ENCODE assay signal across 11 cellular contexts in the genomic region with DNA sequence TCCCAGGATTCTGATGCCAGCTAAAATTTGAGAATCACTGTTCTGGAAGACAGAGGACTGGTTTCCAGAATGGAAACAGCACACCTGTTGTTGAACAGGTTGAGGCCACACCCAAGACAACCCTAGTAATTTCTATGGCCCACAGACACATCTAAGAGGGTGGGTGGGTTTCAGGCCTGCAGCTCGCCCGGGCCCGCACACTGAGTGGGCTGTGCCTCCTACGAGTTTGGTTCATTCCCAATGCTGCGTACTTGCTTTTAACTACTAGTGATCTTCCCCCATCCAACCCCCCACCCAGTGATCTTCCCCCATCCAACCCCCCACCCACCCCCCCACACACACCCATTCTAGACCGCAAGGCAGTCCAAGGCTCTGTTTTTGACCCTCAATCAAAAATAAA. TPM values are rescaled to one million over a fixed set of nuclear protein-coding genes. Genes with fewer than 3 reads are reported as not detected.
DNase-seq lines count a peak whose midpoint lies in the region; ATAC-seq and TF ChIP-seq lines count a peak whose summit lies in the region.
"Had no signal": no experiment of that assay in that cellular context is flagged by ENCODE, and none has a peak within 500 bp of the region (broad histone marks: within the 10 kb centered on the region; RNA-seq: fewer than 3 reads in every experiment).

No MANE protein-coding gene starts in this region.

- H3K27me3 ChIP-seq in lower lobe of right lung (ENCODE audit: low read depth), result no peaks in the 10 kb centered on the region
- no peaks in the 10 kb centered on the region for H3K27me3 ChIP-seq in subcutaneous abdominal adipose tissue (ENCODE audit: control insufficient read depth in 5 of 5, insufficient read depth in 4 of 5, low read length in 5 of 5)
- H3K27me3 ChIP-seq: body of pancreas had no signal

- H3K4me1 Mint-ChIP-seq in activated CD4-positive, alpha-beta T cell treated with anti-CD3 and anti-CD28 coated beads, Interleukin-2, amount 10 ng/mL, durations not matched to agents 24 days and 14 days, result peaks cover 17% of the 10 kb centered on the region
- H3K4me1 Mint-ChIP-seq in activated T-helper 2 cell treated with anti-CD3 and anti-CD28 coated beads, Interferon-gamma antibody, Interleukin-2, Interleukin-4, amounts not matched to agents 10 μg/mL and 5 μg/mL and 100 μg/mL, durations not matched to agents 14 hours and 24 hours and 36 hours (ENCODE audit: low read depth), result peaks cover 24% of the 10 kb centered on the region

- no peak overlapping the region for H3K4me3 ChIP-seq in lower lobe of right lung
- no peak overlapping the region for H3K4me3 ChIP-seq in subcutaneous abdominal adipose tissue (ENCODE audit: low read depth in 1 of 5, low read length in 5 of 5)
- H3K4me3 ChIP-seq: body of pancreas had no signal

- H3K36me3 ChIP-seq in lower lobe of right lung (no peaks in the 10 kb centered on the region), subcutaneous abdominal adipose tissue (ENCODE audit: control insufficient read depth in 5 of 5, insufficient read depth in 5 of 5, low read length in 5 of 5) (no peaks in the 10 kb centered on the region)

- H3K9me3 ChIP-seq in lower lobe of right lung, result no peaks in the 10 kb centered on the region
- H3K9me3 ChIP-seq in subcutaneous abdominal adipose tissue (ENCODE audit: control insufficient read depth in 5 of 5, low read length in 5 of 5), result no peaks in the 10 kb centered on the region
- H3K9me3 ChIP-seq: body of pancreas had no signal

- peak overlapping the region; percentile 23 for H3K4me3 Mint-ChIP-seq in activated CD4-positive, alpha-beta T cell treated with anti-CD3 and anti-CD28 coated beads, Interleukin-2, amount 10 ng/mL, durations not matched to agents 24 days and 14 days
- H3K4me3 Mint-ChIP-seq in activated T-helper 2 cell treated with anti-CD3 and anti-CD28 coated beads, Interferon-gamma antibody, Interleukin-2, Interleukin-4, amounts not matched to agents 10 μg/mL and 5 μg/mL and 100 μg/mL, durations not matched to agents 14 hours and 24 hours and 36 hours (ENCODE audit: low read depth), result no peak overlapping the region

- H3K27ac ChIP-seq in lower lobe of right lung (peak overlapping the region; percentile 96), subcutaneous abdominal adipose tissue (ENCODE audit: low read depth, low read length) (peak overlapping the region; percentile 99)

- peaks cover 4% of the 10 kb centered on the region for H3K9me3 Mint-ChIP-seq in activated CD4-positive, alpha-beta T cell treated with anti-CD3 and anti-CD28 coated beads, Interleukin-2, amount 10 ng/mL, durations not matched to agents 24 days and 14 days
- H3K9me3 Mint-ChIP-seq in activated T-helper 2 cell treated with anti-CD3 and anti-CD28 coated beads, Interferon-gamma antibody, Interleukin-2, Interleukin-4, amounts not matched to agents 10 μg/mL and 5 μg/mL and 100 μg/mL, durations not matched to agents 14 hours and 24 hours and 36 hours, result peaks cover 5% of the 10 kb centered on the region

- H3K36me3 Mint-ChIP-seq in activated CD4-positive, alpha-beta T cell treated with anti-CD3 and anti-CD28 coated beads, Interleukin-2, amount 10 ng/mL, durations not matched to agents 24 days and 14 days (ENCODE audit: low read depth), result peaks cover 4% of the 10 kb centered on the region
- peaks cover 11% of the 10 kb centered on the region for H3K36me3 Mint-ChIP-seq in activated T-helper 2 cell treated with anti-CD3 and anti-CD28 coated beads, Interferon-gamma antibody, Interleukin-2, Interleukin-4, amounts not matched to agents 10 μg/mL and 5 μg/mL and 100 μg/mL, durations not matched to agents 14 hours and 24 hours and 36 hours (ENCODE audit: low read depth)

- no peak for ATAC-seq in lower lobe of right lung
- no peak for ATAC-seq in HG02938 (IDR thresholded peaks at IDR 0.05; ENCODE audit: unreplicated experiment)
- ATAC-seq: body of pancreas, left lobe of liver had no signal

- intact Hi-C loops in activated CD4-positive, alpha-beta T cell treated with anti-CD3 and anti-CD28 coated beads, Interleukin-2, amount 10 ng/mL, durations not matched to agents 24 days and 14 days (cut with micrococcal nuclease), result loop anchor here (5.0 kb wide), 3 partner anchors 39 to 189 kb away; no protein-coding TSS in a partner anchor
- intact Hi-C loops in activated T-helper 2 cell treated with anti-CD3 and anti-CD28 coated beads, Interferon-gamma antibody, Interleukin-2, Interleukin-4, amounts not matched to agents 10 μg/mL and 5 μg/mL and 100 μg/mL, durations not matched to agents 14 hours and 24 hours and 36 hours (cut with micrococcal nuclease), result loop anchor here (5.0 kb wide), 4 partner anchors 39 to 389 kb away; partner anchors contain the start of gene GMCL1
- intact Hi-C loops in lower lobe of right lung (cut with DNase I), result no loop called here

- H3K27me3 Mint-ChIP-seq in activated CD4-positive, alpha-beta T cell treated with anti-CD3 and anti-CD28 coated beads, Interleukin-2, amount 10 ng/mL, durations not matched to agents 24 days and 14 days, result no peaks in the 10 kb centered on the region
- no peaks in the 10 kb centered on the region for H3K27me3 Mint-ChIP-seq in activated T-helper 2 cell treated with anti-CD3 and anti-CD28 coated beads, Interferon-gamma antibody, Interleukin-2, Interleukin-4, amounts not matched to agents 10 μg/mL and 5 μg/mL and 100 μg/mL, durations not matched to agents 14 hours and 24 hours and 36 hours (ENCODE audit: low read depth)

- H3K9ac ChIP-seq in subcutaneous abdominal adipose tissue (ENCODE audit: low read length in 5 of 5), result peak overlapping the region in 2 of 5 donors; percentile 90 to 95

- peak overlapping the region; percentile 98 for H3K27ac Mint-ChIP-seq in activated CD4-positive, alpha-beta T cell treated with anti-CD3 and anti-CD28 coated beads, Interleukin-2, amount 10 ng/mL, durations not matched to agents 24 days and 14 days
- H3K27ac Mint-ChIP-seq in activated T-helper 2 cell treated with anti-CD3 and anti-CD28 coated beads, Interferon-gamma antibody, Interleukin-2, Interleukin-4, amounts not matched to agents 10 μg/mL and 5 μg/mL and 100 μg/mL, durations not matched to agents 14 hours and 24 hours and 36 hours, result peak overlapping the region; percentile 96

- TF ChIP-seq CTCF in lower lobe of right lung (IDR thresholded peaks at IDR 0.05), result no peak

- no peak for DNase-seq in activated CD4-positive, alpha-beta T cell treated with anti-CD3 and anti-CD28 coated beads, Interleukin-2, amount 10 ng/mL, durations not matched to agents 24 days and 14 days
- no peak for DNase-seq in activated CD4-positive, alpha-beta T cell treated with anti-CD3 and anti-CD28 coated beads, Interleukin-2, amount 50 U/mL, for 4 hours
- DNase-seq in activated T-helper 2 cell treated with anti-CD3 and anti-CD28 coated beads, Interferon-gamma antibody, Interleukin-2, Interleukin-4, amounts not matched to agents 10 μg/mL and 5 μg/mL and 100 μg/mL, durations not matched to agents 14 hours and 24 hours and 36 hours (ENCODE audit: low spot score), result no peak
- DNase-seq in lower lobe of right lung (no peak), SHP77 (lab: John Stamatoyannopoulos, UW) (no peak), NCI-H82 (lab: John Stamatoyannopoulos, UW) (no peak)
- DNase-seq: KG1 had no signal

- H3K4me1 ChIP-seq in lower lobe of right lung (peaks cover 21% of the 10 kb centered on the region), subcutaneous abdominal adipose tissue (ENCODE audit: control insufficient read depth in 5 of 5, insufficient read depth in 5 of 5, low read length in 5 of 5) (peaks cover 5 to 33% (median 29%) of the 10 kb centered on the region in 5 donors)

RNA-seq across cellular contexts. Expression of gene NFU1, which starts 1.3 kb away (rescaled TPM):
- total RNA-seq in activated CD4-positive, alpha-beta T cell treated with anti-CD3 and anti-CD28 coated beads, Interleukin-2, amount 10 ng/mL, durations not matched to agents 24 days and 14 days, result 30.4 and 32.3 TPM in 2 replicates
- total RNA-seq in activated T-helper 2 cell treated with anti-CD3 and anti-CD28 coated beads, Interferon-gamma antibody, Interleukin-2, Interleukin-4, amounts not matched to agents 10 μg/mL and 5 μg/mL and 100 μg/mL, durations not matched to agents 14 hours and 24 hours and 36 hours, result 54.3 and 57.9 TPM in 2 replicates
- 44.2 TPM for total RNA-seq in lower lobe of right lung

RNA-seq across cellular contexts. Expression of gene GFPT1, which starts 51.6 kb away (rescaled TPM):
- total RNA-seq in activated CD4-positive, alpha-beta T cell treated with anti-CD3 and anti-CD28 coated beads, Interleukin-2, amount 10 ng/mL, durations not matched to agents 24 days and 14 days, result 48.8 and 50.6 TPM in 2 replicates
- total RNA-seq in activated T-helper 2 cell treated with anti-CD3 and anti-CD28 coated beads, Interferon-gamma antibody, Interleukin-2, Interleukin-4, amounts not matched to agents 10 μg/mL and 5 μg/mL and 100 μg/mL, durations not matched to agents 14 hours and 24 hours and 36 hours, result 55.7 and 56.6 TPM in 2 replicates
- total RNA-seq in lower lobe of right lung, result 59.9 TPM
